In the genomic region with DNA sequence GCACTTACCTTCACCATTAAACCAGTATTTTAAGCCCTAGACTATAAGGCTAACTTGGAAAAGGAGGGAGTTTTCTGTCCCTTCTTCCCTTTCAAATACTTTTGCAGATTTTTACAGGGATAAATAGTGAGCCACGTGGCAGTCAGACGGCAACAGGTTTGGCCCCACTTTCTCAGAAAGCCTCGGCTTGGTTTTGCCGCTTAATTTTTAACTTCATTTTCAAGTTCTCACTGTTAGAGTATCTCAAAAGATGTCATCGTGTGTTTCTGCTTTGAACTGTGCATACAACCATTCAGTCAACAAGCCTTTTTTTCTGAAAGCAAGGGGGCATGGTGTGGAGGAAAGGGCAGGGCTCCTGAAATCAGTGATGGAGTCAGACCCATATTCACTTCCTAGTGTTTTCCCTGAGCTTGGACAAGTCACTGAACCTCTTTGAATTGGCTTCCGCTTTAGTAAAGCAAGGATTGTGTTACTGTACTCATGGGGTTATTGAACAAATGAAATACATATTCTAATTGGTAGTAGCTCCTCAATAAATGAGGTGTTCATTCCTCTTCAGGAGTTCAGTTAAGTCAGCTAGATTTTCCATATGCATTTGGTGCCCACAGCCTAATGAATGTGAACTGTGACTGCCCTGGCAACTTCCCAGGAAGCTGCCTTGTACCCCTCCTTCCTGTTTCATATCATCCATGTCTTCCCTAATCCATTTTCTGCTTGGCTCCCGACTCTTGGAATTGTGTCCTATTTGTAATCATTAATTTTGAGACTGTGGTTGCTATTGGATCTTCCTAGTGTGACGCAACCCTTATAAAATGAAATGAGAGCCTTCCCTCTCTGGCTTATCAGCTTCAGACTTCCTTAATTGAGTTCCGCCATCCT, we compare ENCODE assay signal across 1 cellular context.
A peak's percentile ranks its signal among the peaks of the same experiment; 100 is the strongest.
TF ChIP-seq lines count a peak whose summit lies in the region.

A gene with protein sequence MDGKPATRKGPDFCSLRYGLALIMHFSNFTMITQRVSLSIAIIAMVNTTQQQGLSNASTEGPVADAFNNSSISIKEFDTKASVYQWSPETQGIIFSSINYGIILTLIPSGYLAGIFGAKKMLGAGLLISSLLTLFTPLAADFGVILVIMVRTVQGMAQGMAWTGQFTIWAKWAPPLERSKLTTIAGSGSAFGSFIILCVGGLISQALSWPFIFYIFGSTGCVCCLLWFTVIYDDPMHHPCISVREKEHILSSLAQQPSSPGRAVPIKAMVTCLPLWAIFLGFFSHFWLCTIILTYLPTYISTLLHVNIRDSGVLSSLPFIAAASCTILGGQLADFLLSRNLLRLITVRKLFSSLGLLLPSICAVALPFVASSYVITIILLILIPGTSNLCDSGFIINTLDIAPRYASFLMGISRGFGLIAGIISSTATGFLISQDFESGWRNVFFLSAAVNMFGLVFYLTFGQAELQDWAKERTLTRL (minus strand): TSS at position 160 of the 879 bp plus-strand sequence. CDS start 4,895 bp downstream, outside the sequence.

TF ChIP-seq in HepG2, 621 proteins besides CTCF, POLR2A, EP300 and RAD21 (continued from another document and continues in another):
- TF ChIP-seq, protein P1, sequence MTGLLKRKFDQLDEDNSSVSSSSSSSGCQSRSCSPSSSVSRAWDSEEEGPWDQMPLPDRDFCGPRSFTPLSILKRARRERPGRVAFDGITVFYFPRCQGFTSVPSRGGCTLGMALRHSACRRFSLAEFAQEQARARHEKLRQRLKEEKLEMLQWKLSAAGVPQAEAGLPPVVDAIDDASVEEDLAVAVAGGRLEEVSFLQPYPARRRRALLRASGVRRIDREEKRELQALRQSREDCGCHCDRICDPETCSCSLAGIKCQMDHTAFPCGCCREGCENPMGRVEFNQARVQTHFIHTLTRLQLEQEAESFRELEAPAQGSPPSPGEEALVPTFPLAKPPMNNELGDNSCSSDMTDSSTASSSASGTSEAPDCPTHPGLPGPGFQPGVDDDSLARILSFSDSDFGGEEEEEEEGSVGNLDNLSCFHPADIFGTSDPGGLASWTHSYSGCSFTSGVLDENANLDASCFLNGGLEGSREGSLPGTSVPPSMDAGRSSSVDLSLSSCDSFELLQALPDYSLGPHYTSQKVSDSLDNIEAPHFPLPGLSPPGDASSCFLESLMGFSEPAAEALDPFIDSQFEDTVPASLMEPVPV (CRISPR knock-in tag; IDR thresholded peaks at IDR 0.05): peak; percentile 86; the same call in 1 of the 2 replicates
- no peak; the same call in 1 of the 2 replicates for TF ChIP-seq ZNF430 (CRISPR knock-in tag; IDR thresholded peaks at IDR 0.05)
- peak; percentile 65 for TF ChIP-seq CEBPG (CRISPR knock-in tag; IDR thresholded peaks at IDR 0.05)
- TF ChIP-seq, protein P2, sequence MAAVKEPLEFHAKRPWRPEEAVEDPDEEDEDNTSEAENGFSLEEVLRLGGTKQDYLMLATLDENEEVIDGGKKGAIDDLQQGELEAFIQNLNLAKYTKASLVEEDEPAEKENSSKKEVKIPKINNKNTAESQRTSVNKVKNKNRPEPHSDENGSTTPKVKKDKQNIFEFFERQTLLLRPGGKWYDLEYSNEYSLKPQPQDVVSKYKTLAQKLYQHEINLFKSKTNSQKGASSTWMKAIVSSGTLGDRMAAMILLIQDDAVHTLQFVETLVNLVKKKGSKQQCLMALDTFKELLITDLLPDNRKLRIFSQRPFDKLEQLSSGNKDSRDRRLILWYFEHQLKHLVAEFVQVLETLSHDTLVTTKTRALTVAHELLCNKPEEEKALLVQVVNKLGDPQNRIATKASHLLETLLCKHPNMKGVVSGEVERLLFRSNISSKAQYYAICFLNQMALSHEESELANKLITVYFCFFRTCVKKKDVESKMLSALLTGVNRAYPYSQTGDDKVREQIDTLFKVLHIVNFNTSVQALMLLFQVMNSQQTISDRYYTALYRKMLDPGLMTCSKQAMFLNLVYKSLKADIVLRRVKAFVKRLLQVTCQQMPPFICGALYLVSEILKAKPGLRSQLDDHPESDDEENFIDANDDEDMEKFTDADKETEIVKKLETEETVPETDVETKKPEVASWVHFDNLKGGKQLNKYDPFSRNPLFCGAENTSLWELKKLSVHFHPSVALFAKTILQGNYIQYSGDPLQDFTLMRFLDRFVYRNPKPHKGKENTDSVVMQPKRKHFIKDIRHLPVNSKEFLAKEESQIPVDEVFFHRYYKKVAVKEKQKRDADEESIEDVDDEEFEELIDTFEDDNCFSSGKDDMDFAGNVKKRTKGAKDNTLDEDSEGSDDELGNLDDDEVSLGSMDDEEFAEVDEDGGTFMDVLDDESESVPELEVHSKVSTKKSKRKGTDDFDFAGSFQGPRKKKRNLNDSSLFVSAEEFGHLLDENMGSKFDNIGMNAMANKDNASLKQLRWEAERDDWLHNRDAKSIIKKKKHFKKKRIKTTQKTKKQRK (IDR thresholded peaks at IDR 0.05; ENCODE audit: low read length): no peak
- no peak for TF ChIP-seq ETV6 (CRISPR knock-in tag; conservative IDR thresholded peaks at IDR 0.05)
- TF ChIP-seq POGZ (CRISPR knock-in tag; IDR thresholded peaks at IDR 0.05): peak; percentile 61
- no peak for TF ChIP-seq ZNF34 (CRISPR knock-in tag; IDR thresholded peaks at IDR 0.05; ENCODE audit: borderline replicate concordance)
- no peak for TF ChIP-seq PLRG1 (conservative IDR thresholded peaks at IDR 0.05)
- TF ChIP-seq ATF7-NPFF (CRISPR knock-in tag; IDR thresholded peaks at IDR 0.05; ENCODE audit: low read depth): no peak
- TF ChIP-seq, protein P3, sequence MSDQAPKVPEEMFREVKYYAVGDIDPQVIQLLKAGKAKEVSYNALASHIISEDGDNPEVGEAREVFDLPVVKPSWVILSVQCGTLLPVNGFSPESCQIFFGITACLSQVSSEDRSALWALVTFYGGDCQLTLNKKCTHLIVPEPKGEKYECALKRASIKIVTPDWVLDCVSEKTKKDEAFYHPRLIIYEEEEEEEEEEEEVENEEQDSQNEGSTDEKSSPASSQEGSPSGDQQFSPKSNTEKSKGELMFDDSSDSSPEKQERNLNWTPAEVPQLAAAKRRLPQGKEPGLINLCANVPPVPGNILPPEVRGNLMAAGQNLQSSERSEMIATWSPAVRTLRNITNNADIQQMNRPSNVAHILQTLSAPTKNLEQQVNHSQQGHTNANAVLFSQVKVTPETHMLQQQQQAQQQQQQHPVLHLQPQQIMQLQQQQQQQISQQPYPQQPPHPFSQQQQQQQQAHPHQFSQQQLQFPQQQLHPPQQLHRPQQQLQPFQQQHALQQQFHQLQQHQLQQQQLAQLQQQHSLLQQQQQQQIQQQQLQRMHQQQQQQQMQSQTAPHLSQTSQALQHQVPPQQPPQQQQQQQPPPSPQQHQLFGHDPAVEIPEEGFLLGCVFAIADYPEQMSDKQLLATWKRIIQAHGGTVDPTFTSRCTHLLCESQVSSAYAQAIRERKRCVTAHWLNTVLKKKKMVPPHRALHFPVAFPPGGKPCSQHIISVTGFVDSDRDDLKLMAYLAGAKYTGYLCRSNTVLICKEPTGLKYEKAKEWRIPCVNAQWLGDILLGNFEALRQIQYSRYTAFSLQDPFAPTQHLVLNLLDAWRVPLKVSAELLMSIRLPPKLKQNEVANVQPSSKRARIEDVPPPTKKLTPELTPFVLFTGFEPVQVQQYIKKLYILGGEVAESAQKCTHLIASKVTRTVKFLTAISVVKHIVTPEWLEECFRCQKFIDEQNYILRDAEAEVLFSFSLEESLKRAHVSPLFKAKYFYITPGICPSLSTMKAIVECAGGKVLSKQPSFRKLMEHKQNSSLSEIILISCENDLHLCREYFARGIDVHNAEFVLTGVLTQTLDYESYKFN (CRISPR knock-in tag; conservative IDR thresholded peaks at IDR 0.05): peak; percentile 87
- TF ChIP-seq TCF7 (IDR thresholded peaks at IDR 0.05; ENCODE audit: low read depth): peak; percentile 78
- no peak for TF ChIP-seq ZFP41 (CRISPR knock-in tag; IDR thresholded peaks at IDR 0.05; ENCODE audit: borderline replicate concordance)
- TF ChIP-seq SP5 (CRISPR knock-in tag; IDR thresholded peaks at IDR 0.05; ENCODE audit: borderline replicate concordance, low read depth): peak; percentile 38; the same call in 1 of the 2 replicates
- peak; percentile 78 for TF ChIP-seq NCOA2 (CRISPR knock-in tag; IDR thresholded peaks at IDR 0.05)
- TF ChIP-seq SYNCRIP (IDR thresholded peaks at IDR 0.05; ENCODE audit: insufficient read depth, low read depth, low read length): no peak
- TF ChIP-seq ZNF749 (CRISPR knock-in tag; IDR thresholded peaks at IDR 0.05; ENCODE audit: borderline replicate concordance): peak; percentile 36; the same call in 1 of the 2 replicates
- no peak for TF ChIP-seq RAD51 (IDR thresholded peaks at IDR 0.05; ENCODE audit: borderline replicate concordance)
- no peak for TF ChIP-seq MAFK (conservative IDR thresholded peaks at IDR 0.05 in 1 of 2, IDR thresholded peaks at IDR 0.05 in 1 of 2; ENCODE audit: low read length in 2 of 2)
- peak; percentile 75 for TF ChIP-seq BCL6 (CRISPR knock-in tag; IDR thresholded peaks at IDR 0.05)
- TF ChIP-seq CENPX (CRISPR knock-in tag; IDR thresholded peaks at IDR 0.05): no peak
- peak; percentile 61; the same call in 1 of the 2 replicates for TF ChIP-seq ZNF788 (CRISPR knock-in tag; IDR thresholded peaks at IDR 0.05; ENCODE audit: borderline replicate concordance)
- TF ChIP-seq GABPB1 (CRISPR knock-in tag; IDR thresholded peaks at IDR 0.05): 0 out of 2 replicates have a peak, but pooled peaks have one; percentile 29
- TF ChIP-seq ZMAT3 (CRISPR knock-in tag; conservative IDR thresholded peaks at IDR 0.05): no peak
- peak; percentile 49; the same call in 1 of the 2 replicates for TF ChIP-seq MEF2D (CRISPR knock-in tag; IDR thresholded peaks at IDR 0.05)
- no peak for TF ChIP-seq NCOA1 (CRISPR knock-in tag; IDR thresholded peaks at IDR 0.05)
- TF ChIP-seq NFRKB (IDR thresholded peaks at IDR 0.05): no peak
- TF ChIP-seq RNF2 (conservative IDR thresholded peaks at IDR 0.05; ENCODE audit: low read depth): 0 out of 2 replicates have a peak, but pooled peaks have one; percentile 37
- TF ChIP-seq, protein P4, sequence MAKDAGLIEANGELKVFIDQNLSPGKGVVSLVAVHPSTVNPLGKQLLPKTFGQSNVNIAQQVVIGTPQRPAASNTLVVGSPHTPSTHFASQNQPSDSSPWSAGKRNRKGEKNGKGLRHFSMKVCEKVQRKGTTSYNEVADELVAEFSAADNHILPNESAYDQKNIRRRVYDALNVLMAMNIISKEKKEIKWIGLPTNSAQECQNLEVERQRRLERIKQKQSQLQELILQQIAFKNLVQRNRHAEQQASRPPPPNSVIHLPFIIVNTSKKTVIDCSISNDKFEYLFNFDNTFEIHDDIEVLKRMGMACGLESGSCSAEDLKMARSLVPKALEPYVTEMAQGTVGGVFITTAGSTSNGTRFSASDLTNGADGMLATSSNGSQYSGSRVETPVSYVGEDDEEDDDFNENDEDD (CRISPR knock-in tag; IDR thresholded peaks at IDR 0.05; ENCODE audit: borderline replicate concordance): peak; percentile 65; the same call in 1 of the 2 replicates
- TF ChIP-seq, protein P5, sequence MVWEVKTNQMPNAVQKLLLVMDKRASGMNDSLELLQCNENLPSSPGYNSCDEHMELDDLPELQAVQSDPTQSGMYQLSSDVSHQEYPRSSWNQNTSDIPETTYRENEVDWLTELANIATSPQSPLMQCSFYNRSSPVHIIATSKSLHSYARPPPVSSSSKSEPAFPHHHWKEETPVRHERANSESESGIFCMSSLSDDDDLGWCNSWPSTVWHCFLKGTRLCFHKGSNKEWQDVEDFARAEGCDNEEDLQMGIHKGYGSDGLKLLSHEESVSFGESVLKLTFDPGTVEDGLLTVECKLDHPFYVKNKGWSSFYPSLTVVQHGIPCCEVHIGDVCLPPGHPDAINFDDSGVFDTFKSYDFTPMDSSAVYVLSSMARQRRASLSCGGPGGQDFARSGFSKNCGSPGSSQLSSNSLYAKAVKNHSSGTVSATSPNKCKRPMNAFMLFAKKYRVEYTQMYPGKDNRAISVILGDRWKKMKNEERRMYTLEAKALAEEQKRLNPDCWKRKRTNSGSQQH (CRISPR knock-in tag; IDR thresholded peaks at IDR 0.05; ENCODE audit: low read depth): peak; percentile 47; the same call in 1 of the 2 replicates
- TF ChIP-seq SIN3A (IDR thresholded peaks at IDR 0.05; ENCODE audit: borderline replicate concordance, low read depth, low read length): 0 out of 2 replicates have a peak, but pooled peaks have one; percentile 42
- TF ChIP-seq ZMYM3 (CRISPR knock-in tag; IDR thresholded peaks at IDR 0.05): peak; percentile 75; the same call in 1 of the 2 replicates
- TF ChIP-seq SATB2 (CRISPR knock-in tag; IDR thresholded peaks at IDR 0.05): 0 out of 2 replicates have a peak, but pooled peaks have one; percentile 17
- no peak for TF ChIP-seq ZNF326 (CRISPR knock-in tag; IDR thresholded peaks at IDR 0.05; ENCODE audit: borderline replicate concordance)
- TF ChIP-seq ZNF567 (CRISPR knock-in tag; IDR thresholded peaks at IDR 0.05; ENCODE audit: borderline replicate concordance): 0 out of 2 replicates have a peak, but pooled peaks have one; percentile 35
- no peak for TF ChIP-seq STAT5B (CRISPR knock-in tag; IDR thresholded peaks at IDR 0.05)
- TF ChIP-seq, protein P6, sequence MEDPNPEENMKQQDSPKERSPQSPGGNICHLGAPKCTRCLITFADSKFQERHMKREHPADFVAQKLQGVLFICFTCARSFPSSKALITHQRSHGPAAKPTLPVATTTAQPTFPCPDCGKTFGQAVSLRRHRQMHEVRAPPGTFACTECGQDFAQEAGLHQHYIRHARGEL (CRISPR knock-in tag; IDR thresholded peaks at IDR 0.05): no peak
- peak; percentile 45; the same call in 1 of the 2 replicates for TF ChIP-seq FOSL2 (CRISPR knock-in tag; IDR thresholded peaks at IDR 0.05)
- peak; percentile 58 for TF ChIP-seq SAP130 (CRISPR knock-in tag; IDR thresholded peaks at IDR 0.05; ENCODE audit: low read depth)
- TF ChIP-seq, protein P7, sequence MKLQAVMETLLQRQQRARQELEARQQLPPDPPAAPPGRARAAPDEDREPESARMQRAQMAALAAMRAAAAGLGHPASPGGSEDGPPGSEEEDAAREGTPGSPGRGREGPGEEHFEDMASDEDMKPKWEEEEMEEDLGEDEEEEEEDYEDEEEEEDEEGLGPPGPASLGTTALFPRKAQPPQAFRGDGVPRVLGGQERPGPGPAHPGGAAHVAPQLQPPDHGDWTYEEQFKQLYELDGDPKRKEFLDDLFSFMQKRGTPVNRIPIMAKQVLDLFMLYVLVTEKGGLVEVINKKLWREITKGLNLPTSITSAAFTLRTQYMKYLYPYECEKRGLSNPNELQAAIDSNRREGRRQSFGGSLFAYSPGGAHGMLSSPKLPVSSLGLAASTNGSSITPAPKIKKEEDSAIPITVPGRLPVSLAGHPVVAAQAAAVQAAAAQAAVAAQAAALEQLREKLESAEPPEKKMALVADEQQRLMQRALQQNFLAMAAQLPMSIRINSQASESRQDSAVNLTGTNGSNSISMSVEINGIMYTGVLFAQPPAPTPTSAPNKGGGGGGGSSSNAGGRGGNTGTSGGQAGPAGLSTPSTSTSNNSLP (IDR thresholded peaks at IDR 0.05; ENCODE audit: low read depth, low read length): 0 out of 2 replicates have a peak, but pooled peaks have one; percentile 21
- TF ChIP-seq ZNF44 (CRISPR knock-in tag; IDR thresholded peaks at IDR 0.05): no peak
- TF ChIP-seq REPIN1 (CRISPR knock-in tag; IDR thresholded peaks at IDR 0.05; ENCODE audit: borderline replicate concordance, low read depth): peak; percentile 74
- peak; percentile 37; the same call in 1 of the 2 replicates for TF ChIP-seq HOXA3 (CRISPR knock-in tag; IDR thresholded peaks at IDR 0.05)
- TF ChIP-seq YEATS4 (CRISPR knock-in tag; IDR thresholded peaks at IDR 0.05; ENCODE audit: borderline replicate concordance): no peak
- no peak for TF ChIP-seq SCMH1 (CRISPR knock-in tag; IDR thresholded peaks at IDR 0.05; ENCODE audit: borderline replicate concordance)
- no peak for TF ChIP-seq SUZ12 (IDR thresholded peaks at IDR 0.05; ENCODE audit: low read depth, low read length)
